ENCODE assay signal across 1 cellular context in genomic region chr3:133459400-133459799, GRCh38.
TF ChIP-seq lines count a peak whose summit lies in the region.

No MANE protein-coding gene starts in this region.

TF ChIP-seq in SK-N-SH treated with all-trans-retinoic acid at 6 μM for 48 hours, 23 proteins besides CTCF, POLR2A, EP300 and RAD21 (continued from another document):
- TF ChIP-seq PATZ1 (CRISPR knock-in tag; IDR thresholded peaks at IDR 0.05; ENCODE audit: borderline replicate concordance) (no peak), ZFP3 (CRISPR knock-in tag; IDR thresholded peaks at IDR 0.05) (no peak), ZNF565 (CRISPR knock-in tag; conservative IDR thresholded peaks at IDR 0.05; ENCODE audit: low read depth) (no peak), BACH2 (CRISPR knock-in tag; IDR thresholded peaks at IDR 0.05; ENCODE audit: borderline replicate concordance) (no peak), SNAI2 (CRISPR knock-in tag; IDR thresholded peaks at IDR 0.05) (no peak), CSDC2 (CRISPR knock-in tag; IDR thresholded peaks at IDR 0.05) (no peak), GLIS3 (CRISPR knock-in tag; IDR thresholded peaks at IDR 0.05) (no peak), ZFP30 (CRISPR knock-in tag; IDR thresholded peaks at IDR 0.05) (no peak), PPARA (CRISPR knock-in tag; IDR thresholded peaks at IDR 0.05; ENCODE audit: borderline replicate concordance) (no peak), RARB (CRISPR knock-in tag; IDR thresholded peaks at IDR 0.05) (no peak), ZC3H10 (CRISPR knock-in tag; IDR thresholded peaks at IDR 0.05) (no peak)
